Comparison of ENCODE assay signal across 1 cellular context in genomic region chr4:9690608-9691185, GRCh38.
A peak's percentile ranks its signal among the peaks of the same experiment; 100 is the strongest.
TF ChIP-seq lines count a peak whose summit lies in the region.

No MANE protein-coding gene starts in this region.

TF ChIP-seq in liver, 16 proteins besides CTCF, POLR2A, EP300 and RAD21:
- peak; percentile 63 to 65 for TF ChIP-seq HNF4A (conservative IDR thresholded peaks at IDR 0.05)
